In the genomic region with DNA sequence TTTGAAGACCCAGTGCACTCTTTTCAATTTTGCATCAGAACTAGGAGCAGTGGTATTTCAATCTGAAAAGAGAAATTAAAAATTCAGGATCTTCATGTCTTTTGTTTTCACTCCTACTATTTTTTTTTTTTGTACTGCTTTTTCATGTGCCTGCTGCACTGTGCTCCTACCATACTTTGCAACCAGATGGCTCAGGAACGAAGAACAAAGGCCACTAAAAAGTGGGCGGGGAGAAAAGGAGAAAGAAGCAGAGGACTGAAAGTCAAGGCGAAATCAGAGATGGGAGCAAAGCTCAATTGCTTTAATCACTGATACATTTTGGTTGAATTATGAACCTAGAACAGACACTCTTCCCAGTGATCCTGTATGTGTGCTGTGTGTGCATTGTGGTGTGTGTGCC, we compare ENCODE assay signal across 18 cellular contexts.
DNase-seq lines count a peak whose midpoint lies in the region; ATAC-seq and TF ChIP-seq lines count a peak whose summit lies in the region.
"Had no signal": no experiment of that assay in that cellular context is flagged by ENCODE, and none has a peak within 500 bp of the region (broad histone marks: within the 10 kb centered on the region; RNA-seq: fewer than 3 reads in every experiment).

No MANE protein-coding gene starts in this region.

- peaks cover 0 to 2% (median 0%) of the 10 kb centered on the region in 7 donors for H3K9me3 Mint-ChIP-seq in CD14-positive monocyte
- H3K9me3 Mint-ChIP-seq: activated CD4-positive, alpha-beta T cell treated with anti-CD3 and anti-CD28 coated beads, Interleukin-2, amount 10 ng/mL, durations not matched to agents 7 days and 5 days; CD4-positive, alpha-beta T cell had no signal

- no peaks in the 10 kb centered on the region for H3K9me2 ChIP-seq in SK-N-SH

- POLR2A ChIA-PET in SK-N-SH (lab: Yijun Ruan, JAX) = no interaction called here

- no peaks in the 10 kb centered on the region for H3K79me2 ChIP-seq in SK-N-SH (ENCODE audit: insufficient read depth)

- intact Hi-C loops in dorsolateral prefrontal cortex (cut with DNase I) (no loop called here), CD14-positive monocyte (cut with micrococcal nuclease) (no loop called here), upper lobe of right lung (cut with DNase I) (no loop called here)

- H3F3A ChIP-seq in SK-N-SH (replicated peaks; ENCODE audit: insufficient read depth) = peaks cover 5% of the 10 kb centered on the region

- no peak overlapping the region for H3K4me3 Mint-ChIP-seq in CD14-positive monocyte
- H3K4me3 Mint-ChIP-seq: activated CD4-positive, alpha-beta T cell treated with anti-CD3 and anti-CD28 coated beads, Interleukin-2, amount 10 ng/mL, durations not matched to agents 7 days and 5 days; CD4-positive, alpha-beta T cell; T-cell had no signal

- no peaks in the 10 kb centered on the region for H3K36me3 ChIP-seq in SK-N-SH (replicated peaks in 1 of 2; ENCODE audit: control insufficient read depth in 1 of 2, insufficient read depth in 2 of 2, low read length in 1 of 2)
- no peaks in the 10 kb centered on the region for H3K36me3 ChIP-seq in upper lobe of right lung

- DNase-seq in SK-N-SH (no peak), NCI-H1694 treated with DMSO at 0.1 percent for 48 hours (lab: John Stamatoyannopoulos, UW) (peak; percentile 32), dorsolateral prefrontal cortex (no peak), pulmonary artery endothelial cell (ENCODE audit: low read depth, low spot score) (peak; percentile 7), caudate nucleus (lab: John Stamatoyannopoulos, UW) (no peak), CD14-positive monocyte (ENCODE audit: low spot score) (no peak), upper lobe of right lung (no peak)
- DNase-seq: activated CD4-positive, alpha-beta T cell treated with anti-CD3 and anti-CD28 coated beads, Interleukin-2, amount 10 ng/mL, durations not matched to agents 7 days and 5 days; activated gamma-delta T cell treated with Interleukin-2 at 50 U/mL for 16 hours; CD4-positive, alpha-beta T cell; DMS79; effector memory CD4-positive, alpha-beta T cell; midbrain; stimulated activated naive CD4-positive, alpha-beta T cell treated with Interleukin-2 at 50 U/mL for 16 hours; T-cell; trophoblast cell had no signal

- no peaks in the 10 kb centered on the region for H3K27me3 ChIP-seq in SK-N-SH (ENCODE audit: insufficient read depth)
- H3K27me3 ChIP-seq in dorsolateral prefrontal cortex = no peaks in the 10 kb centered on the region
- no peaks in the 10 kb centered on the region for H3K27me3 ChIP-seq in upper lobe of right lung

- ATAC-seq in SK-N-SH treated with all-trans-retinoic acid at 6 μM for 48 hours = no peak
- ATAC-seq in upper lobe of right lung = no peak
- ATAC-seq: HepG2, T-cell had no signal

- WGBS in SK-N-SH (ENCODE audit: low lambda C conversion rate) = 72% methylated on average over 3 of the region's 3 CpGs

- peaks cover 7% of the 10 kb centered on the region for H3K4me1 Mint-ChIP-seq in CD14-positive monocyte
- H3K4me1 Mint-ChIP-seq: activated CD4-positive, alpha-beta T cell treated with anti-CD3 and anti-CD28 coated beads, Interleukin-2, amount 10 ng/mL, durations not matched to agents 7 days and 5 days; T-cell had no signal

- no peak overlapping the region for H2AFZ ChIP-seq in SK-N-SH (ENCODE audit: low read depth)

- H3K4me2 ChIP-seq in SK-N-SH = no peak overlapping the region

- H3K36me3 Mint-ChIP-seq in CD14-positive monocyte = no peaks in the 10 kb centered on the region
- H3K36me3 Mint-ChIP-seq: T-cell had no signal

- peaks cover 15 to 22% of the 10 kb centered on the region in 2 experiments for H3K4me1 ChIP-seq in SK-N-SH (ENCODE audit: control insufficient read depth in 1 of 2, insufficient read depth in 2 of 2, low read depth in 1 of 2, low read length in 1 of 2)
- peaks cover 10% of the 10 kb centered on the region for H3K4me1 ChIP-seq in upper lobe of right lung

- no peak for TF ChIP-seq RAD21 in SK-N-SH (IDR thresholded peaks at IDR 0.05; ENCODE audit: low read length)

- TF ChIP-seq CTCF in SK-N-SH (IDR thresholded peaks at IDR 0.05) (no peak), dorsolateral prefrontal cortex (IDR thresholded peaks at IDR 0.05 in 54 of 56, conservative IDR thresholded peaks at IDR 0.05 in 2 of 56; ENCODE audit: low read depth in 1 of 56, partially characterized antibody in 56 of 56) (no peak), CD14-positive monocyte (IDR thresholded peaks at IDR 0.05) (no peak), upper lobe of right lung (IDR thresholded peaks at IDR 0.05) (no peak)

- peaks cover 0 to 2% (median 0%) of the 10 kb centered on the region in 3 donors for H3K27me3 Mint-ChIP-seq in CD14-positive monocyte (ENCODE audit: low read depth in 3 of 3)
- H3K27me3 Mint-ChIP-seq: activated CD4-positive, alpha-beta T cell treated with anti-CD3 and anti-CD28 coated beads, Interleukin-2, amount 10 ng/mL, durations not matched to agents 7 days and 5 days; CD4-positive, alpha-beta T cell; T-cell had no signal

- TF ChIP-seq EP300 in SK-N-SH (IDR thresholded peaks at IDR 0.05; ENCODE audit: borderline replicate concordance in 1 of 2, low read depth in 1 of 2, low read length in 1 of 2) = no peak

- H4K20me1 ChIP-seq in SK-N-SH (ENCODE audit: insufficient read depth) = no peaks in the 10 kb centered on the region

- H3K4me3 ChIP-seq in SK-N-SH (ENCODE audit: low read depth in 2 of 2, low read length in 1 of 2) = no peak overlapping the region
- H3K4me3 ChIP-seq in dorsolateral prefrontal cortex = no peak overlapping the region
- no peak overlapping the region for H3K4me3 ChIP-seq in upper lobe of right lung

- H3K27ac ChIP-seq in SK-N-SH (ENCODE audit: low read depth in 2 of 2, low read length in 1 of 2) (peak overlapping the region; percentile 27 to 95; a peak in 3 of 4 replicates), dorsolateral prefrontal cortex (peak overlapping the region in 44 of 59 donors; percentile 2 to 77 (median 49)), caudate nucleus (ENCODE audit: low read depth, low read length) (no peak overlapping the region), upper lobe of right lung (no peak overlapping the region)

- no peak overlapping the region for H3K9ac ChIP-seq in SK-N-SH

- H3K27ac Mint-ChIP-seq in CD14-positive monocyte = no peak overlapping the region
- H3K27ac Mint-ChIP-seq: activated CD4-positive, alpha-beta T cell treated with anti-CD3 and anti-CD28 coated beads, Interleukin-2, amount 10 ng/mL, durations not matched to agents 7 days and 5 days; CD4-positive, alpha-beta T cell; T-cell had no signal

- CTCF ChIA-PET in SK-N-SH (lab: Yijun Ruan, JAX) = interaction anchor here (0.9 to 1.7 kb wide), 4 partner anchors 8 to 493 kb away, joined by 3 to 8 read pairs (median 3); no protein-coding TSS in a partner anchor

- H3K9me3 ChIP-seq in SK-N-SH = no peaks in the 10 kb centered on the region
- H3K9me3 ChIP-seq in upper lobe of right lung = no peaks in the 10 kb centered on the region

TF ChIP-seq in SK-N-SH, 30 proteins besides CTCF, POLR2A, EP300 and RAD21 (continues in another document):
- TF ChIP-seq FOSL2 (IDR thresholded peaks at IDR 0.05; ENCODE audit: borderline replicate concordance, low read depth) (no peak), ELF1 (IDR thresholded peaks at IDR 0.05) (no peak), SIN3A (IDR thresholded peaks at IDR 0.05; ENCODE audit: borderline replicate concordance, low read depth, low read length) (no peak), RFX5 (IDR thresholded peaks at IDR 0.05; ENCODE audit: low read length) (no peak), CHD2 (IDR thresholded peaks at IDR 0.05; ENCODE audit: low read length, partially characterized antibody) (no peak), GABPA (IDR thresholded peaks at IDR 0.05; ENCODE audit: low read depth) (no peak), RXRA (IDR thresholded peaks at IDR 0.05; ENCODE audit: borderline replicate concordance, low read depth) (no peak), SMC3 (IDR thresholded peaks at IDR 0.05; ENCODE audit: low read depth, low read length) (no peak), NFIC (IDR thresholded peaks at IDR 0.05; ENCODE audit: borderline replicate concordance) (no peak), FOXJ3 (CRISPR knock-in tag; IDR thresholded peaks at IDR 0.05) (no peak), RCOR1 (IDR thresholded peaks at IDR 0.05; ENCODE audit: low read length) (no peak)
- TF ChIP-seq, protein P1, sequence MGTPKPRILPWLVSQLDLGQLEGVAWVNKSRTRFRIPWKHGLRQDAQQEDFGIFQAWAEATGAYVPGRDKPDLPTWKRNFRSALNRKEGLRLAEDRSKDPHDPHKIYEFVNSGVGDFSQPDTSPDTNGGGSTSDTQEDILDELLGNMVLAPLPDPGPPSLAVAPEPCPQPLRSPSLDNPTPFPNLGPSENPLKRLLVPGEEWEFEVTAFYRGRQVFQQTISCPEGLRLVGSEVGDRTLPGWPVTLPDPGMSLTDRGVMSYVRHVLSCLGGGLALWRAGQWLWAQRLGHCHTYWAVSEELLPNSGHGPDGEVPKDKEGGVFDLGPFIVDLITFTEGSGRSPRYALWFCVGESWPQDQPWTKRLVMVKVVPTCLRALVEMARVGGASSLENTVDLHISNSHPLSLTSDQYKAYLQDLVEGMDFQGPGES (IDR thresholded peaks at IDR 0.05; ENCODE audit: low read depth, low read length) = no peak

TF ChIP-seq in SK-N-SH treated with all-trans-retinoic acid at 6 μM for 48 hours, 23 proteins besides CTCF, POLR2A, EP300 and RAD21:
- no peak for TF ChIP-seq BACH2 (CRISPR knock-in tag; IDR thresholded peaks at IDR 0.05; ENCODE audit: borderline replicate concordance)
- no peak for TF ChIP-seq ESRRG (CRISPR knock-in tag; IDR thresholded peaks at IDR 0.05)
- TF ChIP-seq ZNF565 (CRISPR knock-in tag; conservative IDR thresholded peaks at IDR 0.05; ENCODE audit: low read depth) = no peak
- TF ChIP-seq, protein P2, sequence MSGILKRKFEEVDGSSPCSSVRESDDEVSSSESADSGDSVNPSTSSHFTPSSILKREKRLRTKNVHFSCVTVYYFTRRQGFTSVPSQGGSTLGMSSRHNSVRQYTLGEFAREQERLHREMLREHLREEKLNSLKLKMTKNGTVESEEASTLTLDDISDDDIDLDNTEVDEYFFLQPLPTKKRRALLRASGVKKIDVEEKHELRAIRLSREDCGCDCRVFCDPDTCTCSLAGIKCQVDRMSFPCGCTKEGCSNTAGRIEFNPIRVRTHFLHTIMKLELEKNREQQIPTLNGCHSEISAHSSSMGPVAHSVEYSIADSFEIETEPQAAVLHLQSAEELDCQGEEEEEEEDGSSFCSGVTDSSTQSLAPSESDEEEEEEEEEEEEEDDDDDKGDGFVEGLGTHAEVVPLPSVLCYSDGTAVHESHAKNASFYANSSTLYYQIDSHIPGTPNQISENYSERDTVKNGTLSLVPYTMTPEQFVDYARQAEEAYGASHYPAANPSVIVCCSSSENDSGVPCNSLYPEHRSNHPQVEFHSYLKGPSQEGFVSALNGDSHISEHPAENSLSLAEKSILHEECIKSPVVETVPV (CRISPR knock-in tag; IDR thresholded peaks at IDR 0.05) = no peak
- no peak for TF ChIP-seq CSDC2 (CRISPR knock-in tag; IDR thresholded peaks at IDR 0.05)

Comparison
In these comparisons a context has a peak if more than half of its experiments do, and no peak if none do; other contexts are left out.
1. DNase-seq: peak in NCI-H1694 treated with DMSO at 0.1 percent for 48 hours (single experiment) and pulmonary artery endothelial cell (single experiment); none in SK-N-SH (single experiment), dorsolateral prefrontal cortex (0 of 10), caudate nucleus (0 of 61), CD14-positive monocyte (single experiment) and upper lobe of right lung (single experiment).
2. H3K27ac ChIP-seq: peak in SK-N-SH (2 of 2) and dorsolateral prefrontal cortex (44 of 59); none in caudate nucleus (single experiment) and upper lobe of right lung (single experiment).